ENCODE assay signal across 1 cellular context in genomic region chr2:69067866-69068265, GRCh38.
TF ChIP-seq lines count a peak whose summit lies in the region.

No MANE protein-coding gene starts in this region.

TF ChIP-seq in SK-N-SH, 30 proteins besides CTCF, POLR2A, EP300 and RAD21 (continued from another document):
- TF ChIP-seq REST (IDR thresholded peaks at IDR 0.05; ENCODE audit: low read depth, low read length) (no peak), MXI1 (IDR thresholded peaks at IDR 0.05; ENCODE audit: low read depth, low read length) (no peak), PBX3 (IDR thresholded peaks at IDR 0.05) (no peak), USF1 (IDR thresholded peaks at IDR 0.05; ENCODE audit: borderline replicate concordance, low read depth) (no peak), TEAD4 (IDR thresholded peaks at IDR 0.05; ENCODE audit: borderline replicate concordance, insufficient read depth) (no peak), POLR2AphosphoS5 (IDR thresholded peaks at IDR 0.05; ENCODE audit: low read depth, low read length) (no peak), FOXM1 (IDR thresholded peaks at IDR 0.05; ENCODE audit: low read depth) (no peak)
